ENCODE assay signal across 25 cellular contexts in genomic region chr1:172887162-172887561, GRCh38.
"Had no signal": no experiment of that assay in that cellular context is flagged by ENCODE, and none has a peak within 500 bp of the region (broad histone marks: within the 10 kb centered on the region; RNA-seq: fewer than 3 reads in every experiment).

No MANE protein-coding gene starts in this region.

- FAIRE-seq: keratinocyte, urothelium cell line had no signal

- DNase-seq: effector memory CD8-positive, alpha-beta T cell; esophagus squamous epithelium; foreskin fibroblast; glutamatergic neuron; immature natural killer cell; left ventricle myocardium inferior; lower lobe of right lung; nucleus accumbens; ovary; right cardiac atrium; stimulated activated CD4-positive, alpha-beta T cell treated with anti-CD3 and anti-CD28 coated beads, Interleukin-2, amount 100 ng/mL, for 48 hours; stimulated activated naive CD4-positive, alpha-beta T cell treated with Interleukin-2 at 50 U/mL for 16 hours; thyroid gland had no signal

- H3K27ac Mint-ChIP-seq: dendritic cell treated with granulocyte-macrophage colony-stimulating factor and Interleukin-4, amounts not matched to agents 40 ng/mL and 50 ng/mL, for 4 days; effector memory CD8-positive, alpha-beta T cell; immature natural killer cell; memory B cell; mesothelial cell of epicardium; natural killer cell treated with Interleukin-12 subunit alpha and Interleukin-12 subunit beta and Interleukin-15 and Interleukin-18, amount 100 ng/mL, for 72 hours; neural progenitor cell; progenitor cell of endocrine pancreas; type B pancreatic cell had no signal

- H3K4me1 ChIP-seq: left ventricle myocardium inferior, thyroid gland had no signal

- H3K9ac ChIP-seq: neural progenitor cell had no signal

- H3K4me1 Mint-ChIP-seq: neural progenitor cell had no signal

- H3K4me3 ChIP-seq: esophagus squamous epithelium, gastroesophageal sphincter, left ventricle myocardium inferior, lower lobe of right lung, neural progenitor cell, ovary, smooth muscle cell, suprapubic skin, thyroid gland had no signal

- H3K9me3 Mint-ChIP-seq: dendritic cell treated with granulocyte-macrophage colony-stimulating factor and Interleukin-4, amounts not matched to agents 40 ng/mL and 50 ng/mL, for 4 days; effector memory CD8-positive, alpha-beta T cell; immature natural killer cell; neural progenitor cell; type B pancreatic cell had no signal

- H3K36me3 ChIP-seq: esophagus squamous epithelium, gastroesophageal sphincter, left ventricle myocardium inferior, lower lobe of right lung, neural progenitor cell, ovary, suprapubic skin, thyroid gland had no signal

- H2AFZ ChIP-seq: neural progenitor cell had no signal

- H3K9me3 ChIP-seq: esophagus squamous epithelium, gastroesophageal sphincter, left ventricle myocardium inferior, lower lobe of right lung, ovary, suprapubic skin, thyroid gland had no signal

- H3K27me3 ChIP-seq: esophagus squamous epithelium, gastroesophageal sphincter, neural progenitor cell, ovary, suprapubic skin, thyroid gland had no signal

- H3K36me3 Mint-ChIP-seq: memory B cell, mesothelial cell of epicardium, neural progenitor cell, type B pancreatic cell had no signal

- ATAC-seq: effector memory CD8-positive, alpha-beta T cell; gastroesophageal sphincter; lower lobe of right lung; natural killer cell treated with Interleukin-12 subunit alpha and Interleukin-12 subunit beta and Interleukin-15 and Interleukin-18, amount 100 ng/mL, for 72 hours; right cardiac atrium had no signal

- H3K27me3 Mint-ChIP-seq: dendritic cell treated with granulocyte-macrophage colony-stimulating factor and Interleukin-4, amounts not matched to agents 40 ng/mL and 50 ng/mL, for 4 days; natural killer cell treated with Interleukin-12 subunit alpha and Interleukin-12 subunit beta and Interleukin-15 and Interleukin-18, amount 100 ng/mL, for 72 hours; type B pancreatic cell had no signal

- H3K27ac ChIP-seq: esophagus squamous epithelium, gastroesophageal sphincter, left ventricle myocardium inferior, lower lobe of right lung, neural progenitor cell, ovary, suprapubic skin, thyroid gland had no signal

- H3K4me3 Mint-ChIP-seq: dendritic cell treated with granulocyte-macrophage colony-stimulating factor and Interleukin-4, amounts not matched to agents 40 ng/mL and 50 ng/mL, for 4 days; effector memory CD8-positive, alpha-beta T cell; immature natural killer cell; memory B cell; mesothelial cell of epicardium; natural killer cell treated with Interleukin-12 subunit alpha and Interleukin-12 subunit beta and Interleukin-15 and Interleukin-18, amount 100 ng/mL, for 72 hours; neural progenitor cell; type B pancreatic cell had no signal

- H3K4me2 ChIP-seq: neural progenitor cell, smooth muscle cell had no signal
